10 cellular contexts compared by ENCODE assay signal in genomic region chr2:168639501-168639900, GRCh38.
DNase-seq lines count a peak whose midpoint lies in the region; ATAC-seq, FAIRE-seq and TF ChIP-seq lines count a peak whose summit lies in the region.
"Had no signal": no experiment of that assay in that cellular context is flagged by ENCODE, and none has a peak within 500 bp of the region (broad histone marks: within the 10 kb centered on the region; RNA-seq: fewer than 3 reads in every experiment).

No MANE protein-coding gene starts in this region.

- no peak overlapping the region for H3K9ac ChIP-seq in adipocyte (ENCODE audit: low read length)

- no peak for FAIRE-seq in RCC 7860 (lab: Jason Lieb, UNC)

- peaks cover 3% of the 10 kb centered on the region for H3K4me1 ChIP-seq in adipocyte (ENCODE audit: control insufficient read depth, insufficient read depth, low read length)
- H3K4me1 ChIP-seq in heart right ventricle = peaks cover 8 to 77% (median 46%) of the 10 kb centered on the region in 9 donors
- H3K4me1 ChIP-seq in prostate gland (replicated peaks) = no peaks in the 10 kb centered on the region

- H3K27ac ChIP-seq in heart right ventricle (peak overlapping the region; percentile 46 to 90 (median 82)), prostate gland (peak overlapping the region in 1 of 2 donors; percentile 53)

- TF ChIP-seq POLR2A in prostate gland (IDR thresholded peaks at IDR 0.05) = no peak

- DNase-seq in ELR (ENCODE audit: low read depth) = peak; percentile 37
- DNase-seq in adipocyte (ENCODE audit: low read depth) = peak; percentile 62
- DNase-seq in heart right ventricle = peak; percentile 21 to 89
- peak; percentile 5 for DNase-seq in prostate gland (ENCODE audit: low spot score)
- no peak for DNase-seq in central memory CD4-positive, alpha-beta T cell
- no peak for DNase-seq in RCC 7860 (ENCODE audit: low spot score)
- DNase-seq: NCI-H187 treated with DMSO at 0.1 percent for 48 hours; stimulated activated CD4-positive, alpha-beta T cell treated with anti-CD3 and anti-CD28 coated beads, Interleukin-4, amount 100 ng/mL, for 24 hours had no signal

- H3K9me3 ChIP-seq in adipocyte (ENCODE audit: control insufficient read depth, low read length) (no peaks in the 10 kb centered on the region), heart right ventricle (no peaks in the 10 kb centered on the region), prostate gland (no peaks in the 10 kb centered on the region)

- no peaks in the 10 kb centered on the region for H3K36me3 ChIP-seq in adipocyte (ENCODE audit: control insufficient read depth, insufficient read depth, low read length, severe bottlenecking)
- H3K36me3 ChIP-seq in heart right ventricle = no peaks in the 10 kb centered on the region
- no peaks in the 10 kb centered on the region for H3K36me3 ChIP-seq in prostate gland

- ATAC-seq in heart right ventricle (peak; percentile 88 to 97 (median 95)), GM19452 (IDR thresholded peaks at IDR 0.05; ENCODE audit: unreplicated experiment) (no peak), HG02970 (IDR thresholded peaks at IDR 0.05; ENCODE audit: low FRiP score, unreplicated experiment) (no peak)

- TF ChIP-seq CTCF in heart right ventricle (IDR thresholded peaks at IDR 0.05) (no peak), prostate gland (IDR thresholded peaks at IDR 0.05) (no peak)

- H3K27me3 ChIP-seq in adipocyte (replicated peaks; ENCODE audit: control insufficient read depth, insufficient read depth, low read length) = no peaks in the 10 kb centered on the region
- H3K27me3 ChIP-seq in heart right ventricle = no peaks in the 10 kb centered on the region
- H3K27me3 ChIP-seq in prostate gland (replicated peaks; ENCODE audit: insufficient read depth) = no peaks in the 10 kb centered on the region

- intact Hi-C loops in heart right ventricle (cut with DNase I) (loop anchor here in 3 of 10 donors (5.0 to 10.0 kb wide), 3 partner anchors 105 to 182 kb away; partner anchors contain the start of gene CERS6 (in 1 of the 3)), prostate gland (cut with DNase I) (loop anchor here (5.0 kb wide), 1 partner anchor 58 kb away; no protein-coding TSS in a partner anchor)

- H3K4me3 ChIP-seq in adipocyte (ENCODE audit: low read length) (no peak overlapping the region), heart right ventricle (no peak overlapping the region), prostate gland (no peak overlapping the region)

- 23 to 33% methylated on average over 1 of the region's 1 CpG for WGBS in heart right ventricle, 2 donors
- WGBS in prostate gland = 19% methylated on average over 1 of the region's 1 CpG

Comparison
In these comparisons a context has a peak if more than half of its experiments do, and no peak if none do; other contexts are left out.
1. DNase-seq: peak in ELR (single experiment), adipocyte (single experiment), heart right ventricle (2 of 2) and prostate gland (single experiment); none in central memory CD4-positive, alpha-beta T cell (single experiment) and RCC 7860 (single experiment).
2. ATAC-seq: peak in heart right ventricle (8 of 8); none in GM19452 (single experiment) and HG02970 (single experiment).